Comparison of ENCODE assay signal across 8 cellular contexts in the genomic region with DNA sequence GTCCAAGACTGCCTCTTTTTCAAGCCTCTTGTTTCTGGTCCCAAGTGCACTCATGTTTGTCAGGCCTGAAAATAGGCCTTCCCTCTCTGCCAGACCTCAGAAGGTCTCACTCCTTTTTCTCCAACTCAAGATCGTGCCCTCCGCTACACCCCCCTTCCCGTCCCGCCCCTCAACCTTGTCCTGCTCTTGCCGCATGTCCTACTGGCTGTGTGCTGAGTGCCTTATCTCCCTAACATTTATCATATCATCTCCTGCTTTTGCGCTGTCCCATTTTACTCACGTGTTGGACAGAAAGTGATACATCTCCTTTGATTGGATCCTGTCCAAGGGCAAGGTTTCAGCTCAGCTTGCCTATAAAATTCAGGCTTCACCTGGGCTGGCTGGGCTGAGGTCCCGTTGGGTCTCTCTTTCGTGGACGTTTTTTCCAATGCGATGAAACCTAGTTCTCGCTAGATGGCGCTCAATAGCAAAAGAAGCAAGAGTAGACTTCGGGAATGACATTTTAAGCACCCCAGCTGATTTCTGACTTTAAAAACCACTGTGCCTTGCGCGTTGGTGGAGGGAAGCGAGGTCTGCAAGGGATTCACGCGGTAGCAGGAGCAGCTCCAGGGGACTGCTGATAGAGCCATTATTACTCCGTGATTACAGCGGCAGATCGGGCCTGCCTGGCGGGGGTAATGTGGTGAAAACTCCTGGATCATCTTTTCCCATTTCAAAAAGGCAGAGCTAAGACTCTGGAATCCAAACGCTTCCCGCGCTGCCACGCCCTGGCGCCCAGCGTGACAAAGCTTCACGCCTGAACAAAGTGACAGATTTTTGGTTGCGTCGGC.
DNase-seq lines count a peak whose midpoint lies in the region; ATAC-seq, FAIRE-seq and TF ChIP-seq lines count a peak whose summit lies in the region.

No MANE protein-coding gene starts in this region.

- no peak overlapping the region for H3K27ac Mint-ChIP-seq in activated CD8-positive, alpha-beta memory T cell treated with anti-CD3 and anti-CD28 coated beads, Interleukin-2, amount 10 ng/mL, durations not matched to agents 7 days and 5 days
- no peak overlapping the region for H3K27ac Mint-ChIP-seq in nephron progenitor cell

- CTCF ChIA-PET in activated CD8-positive, alpha-beta memory T cell treated with anti-CD3 and anti-CD28 coated beads, Interleukin-2, amount 10 ng/mL, durations not matched to agents 7 days and 5 days (lab: Charles Lee): interaction anchor here (0.7 to 1.4 kb wide), 6 partner anchors 8 to 44 kb away, joined by 3 read pairs; no protein-coding TSS in a partner anchor

- H3K27me3 Mint-ChIP-seq in activated CD8-positive, alpha-beta memory T cell treated with anti-CD3 and anti-CD28 coated beads, Interleukin-2, amount 10 ng/mL, durations not matched to agents 7 days and 5 days: peaks cover 27% of the 10 kb centered on the region
- peaks cover 11% of the 10 kb centered on the region for H3K27me3 Mint-ChIP-seq in nephron progenitor cell (ENCODE audit: low read depth, poor library complexity)

- peak; percentile 90 for TF ChIP-seq CTCF in D721Med (IDR thresholded peaks at IDR 0.05; ENCODE audit: insufficient read depth, missing control alignments)
- TF ChIP-seq CTCF in foreskin fibroblast (IDR thresholded peaks at IDR 0.05; ENCODE audit: low read depth, low read length): peak; percentile 82
- peak; percentile 73 for TF ChIP-seq CTCF in nephron progenitor cell (IDR thresholded peaks at IDR 0.05)

- peaks cover 3% of the 10 kb centered on the region for H3K4me1 Mint-ChIP-seq in activated CD8-positive, alpha-beta memory T cell treated with anti-CD3 and anti-CD28 coated beads, Interleukin-2, amount 10 ng/mL, durations not matched to agents 7 days and 5 days
- H3K4me1 Mint-ChIP-seq in nephron progenitor cell: peaks cover 18% of the 10 kb centered on the region

- ATAC-seq in GM19351 (IDR thresholded peaks at IDR 0.05; ENCODE audit: unreplicated experiment) (peak; percentile 86), HG03378 (IDR thresholded peaks at IDR 0.05; ENCODE audit: unreplicated experiment) (peak; percentile 79)
- ATAC-seq in activated CD8-positive, alpha-beta memory T cell treated with anti-CD3 and anti-CD28 coated beads, Interleukin-2, amount 10 ng/mL, durations not matched to agents 7 days and 5 days: peak; percentile 53

- DNase-seq in D721Med (ENCODE audit: insufficient read length, low spot score) (peak; percentile 48), NCI-H460 (ENCODE audit: extremely low read depth, low read depth) (peak; percentile 62), foreskin fibroblast (peak; percentile 65 to 86), nephron progenitor cell (peak; percentile 57)
- peak; percentile 47 for DNase-seq in activated CD8-positive, alpha-beta memory T cell treated with anti-CD3 and anti-CD28 coated beads, Interleukin-2, amount 10 ng/mL, durations not matched to agents 7 days and 5 days
- no peak for DNase-seq in effector CD8-positive, alpha-beta T cell (lab: John Stamatoyannopoulos, UW)

- FAIRE-seq in D721Med (lab: Jason Lieb, UNC): no peak

- no peaks in the 10 kb centered on the region for H3K36me3 Mint-ChIP-seq in activated CD8-positive, alpha-beta memory T cell treated with anti-CD3 and anti-CD28 coated beads, Interleukin-2, amount 10 ng/mL, durations not matched to agents 7 days and 5 days
- H3K36me3 Mint-ChIP-seq in nephron progenitor cell (ENCODE audit: low read depth): no peaks in the 10 kb centered on the region

- H3K9me3 Mint-ChIP-seq in activated CD8-positive, alpha-beta memory T cell treated with anti-CD3 and anti-CD28 coated beads, Interleukin-2, amount 10 ng/mL, durations not matched to agents 7 days and 5 days (ENCODE audit: low read depth): no peaks in the 10 kb centered on the region
- H3K9me3 Mint-ChIP-seq in nephron progenitor cell: no peaks in the 10 kb centered on the region

- H3K4me3 ChIP-seq in foreskin fibroblast (ENCODE audit: low read depth in 1 of 2, low read length in 2 of 2): peak overlapping the region; percentile 48 to 60

- H3K4me3 Mint-ChIP-seq in activated CD8-positive, alpha-beta memory T cell treated with anti-CD3 and anti-CD28 coated beads, Interleukin-2, amount 10 ng/mL, durations not matched to agents 7 days and 5 days: peak overlapping the region; percentile 21
- peak overlapping the region; percentile 84 for H3K4me3 Mint-ChIP-seq in nephron progenitor cell
